In genomic region chr2:69781321-69782248, GRCh38 we compare ENCODE assay signal across 1 cellular context.
TF ChIP-seq lines count a peak whose summit lies in the region.

No MANE protein-coding gene starts in this region.

TF ChIP-seq in HepG2, 621 proteins besides CTCF, POLR2A, EP300 and RAD21 (continued from another document and continues in another):
- TF ChIP-seq ARID4A (CRISPR knock-in tag; IDR thresholded peaks at IDR 0.05; ENCODE audit: borderline replicate concordance) (peak; percentile 83; the same call in 1 of the 2 replicates), ZNF224 (CRISPR knock-in tag; IDR thresholded peaks at IDR 0.05) (no peak), WIZ (CRISPR knock-in tag; IDR thresholded peaks at IDR 0.05) (no peak), ZNF766 (CRISPR knock-in tag; IDR thresholded peaks at IDR 0.05; ENCODE audit: borderline replicate concordance) (no peak), PITX1 (CRISPR knock-in tag; IDR thresholded peaks at IDR 0.05) (peak; percentile 97), ZNF230 (CRISPR knock-in tag; IDR thresholded peaks at IDR 0.05) (no peak), YY1 (IDR thresholded peaks at IDR 0.05; ENCODE audit: insufficient read depth, insufficient replicate concordance, low read depth, low read length) (peak; percentile 15), U2AF1 (optimal IDR thresholded peaks at IDR 0.05; ENCODE audit: low read depth, low read length) (no peak), CBX1 (IDR thresholded peaks at IDR 0.05; ENCODE audit: low read depth) (peak; percentile 60), PRPF4 (IDR thresholded peaks at IDR 0.05; ENCODE audit: low read depth, low read length, poor library complexity, severe bottlenecking) (no peak), ZNF782 (CRISPR knock-in tag; IDR thresholded peaks at IDR 0.05; ENCODE audit: borderline replicate concordance) (no peak), AGO2 (optimal IDR thresholded peaks at IDR 0.05; ENCODE audit: low read depth, low read length) (no peak), ZNF512B (CRISPR knock-in tag; IDR thresholded peaks at IDR 0.05; ENCODE audit: borderline replicate concordance) (peak; percentile 94; the same call in 1 of the 2 replicates), ZNF672 (CRISPR knock-in tag; IDR thresholded peaks at IDR 0.05) (no peak), CENPBD1 (CRISPR knock-in tag; IDR thresholded peaks at IDR 0.05; ENCODE audit: borderline replicate concordance, low read depth) (no peak), ZNF367 (CRISPR knock-in tag; IDR thresholded peaks at IDR 0.05; ENCODE audit: borderline replicate concordance) (no peak), TCF7L2 (IDR thresholded peaks at IDR 0.05; ENCODE audit: low read depth, low read length) (peak; percentile 26; the same call in 1 of the 2 replicates), MYPOP (CRISPR knock-in tag; IDR thresholded peaks at IDR 0.05) (peak; percentile 82; the same call in 1 of the 2 replicates), RORA (CRISPR knock-in tag; IDR thresholded peaks at IDR 0.05) (no peak), ZFP36L1 (CRISPR knock-in tag; IDR thresholded peaks at IDR 0.05) (peak; percentile 11; the same call in 1 of the 2 replicates), TOPORS (CRISPR knock-in tag; IDR thresholded peaks at IDR 0.05) (peak; percentile 69), ZNF180 (CRISPR knock-in tag; IDR thresholded peaks at IDR 0.05; ENCODE audit: borderline replicate concordance, low read depth) (no peak), HOXA9 (CRISPR knock-in tag; IDR thresholded peaks at IDR 0.05; ENCODE audit: borderline replicate concordance) (no peak), RFXAP (CRISPR knock-in tag; IDR thresholded peaks at IDR 0.05; ENCODE audit: borderline replicate concordance) (peak; percentile 71; the same call in 1 of the 2 replicates), ZNF660 (CRISPR knock-in tag; IDR thresholded peaks at IDR 0.05; ENCODE audit: borderline replicate concordance, low read depth) (no peak), ZNF629 (CRISPR knock-in tag; conservative IDR thresholded peaks at IDR 0.05) (peak; percentile 58; the same call in 1 of the 2 replicates), ZNF530 (CRISPR knock-in tag; IDR thresholded peaks at IDR 0.05; ENCODE audit: low read depth) (no peak), SRSF9 (IDR thresholded peaks at IDR 0.05; ENCODE audit: borderline replicate concordance, insufficient read depth, low read depth, low read length, poor library complexity, severe bottlenecking) (no peak), PHF8 (CRISPR knock-in tag; IDR thresholded peaks at IDR 0.05) (peak; percentile 46; the same call in 1 of the 2 replicates), MZF1 (CRISPR knock-in tag; IDR thresholded peaks at IDR 0.05; ENCODE audit: borderline replicate concordance) (0 out of 2 replicates have a peak, but pooled peaks have one; percentile 43), ASH2L (IDR thresholded peaks at IDR 0.05; ENCODE audit: insufficient read length, low read depth, low read length) (peak; percentile 84), PLSCR1 (CRISPR knock-in tag; IDR thresholded peaks at IDR 0.05; ENCODE audit: borderline replicate concordance) (no peak), ZKSCAN5 (CRISPR knock-in tag; IDR thresholded peaks at IDR 0.05) (no peak), ZNF34 (CRISPR knock-in tag; IDR thresholded peaks at IDR 0.05; ENCODE audit: borderline replicate concordance) (no peak), ZNF138 (CRISPR knock-in tag; IDR thresholded peaks at IDR 0.05; ENCODE audit: low read depth) (no peak), ZNF33B (CRISPR knock-in tag; IDR thresholded peaks at IDR 0.05) (no peak; the same call in 1 of the 2 replicates), GLMP (CRISPR knock-in tag; IDR thresholded peaks at IDR 0.05; ENCODE audit: borderline replicate concordance) (no peak), TAF15 (IDR thresholded peaks at IDR 0.05; ENCODE audit: low read depth, low read length, poor library complexity, severe bottlenecking) (no peak), MXD3 (CRISPR knock-in tag; IDR thresholded peaks at IDR 0.05) (no peak), HOXA3 (CRISPR knock-in tag; IDR thresholded peaks at IDR 0.05) (peak; percentile 92), ZNF772 (CRISPR knock-in tag; IDR thresholded peaks at IDR 0.05) (peak; percentile 81; the same call in 1 of the 2 replicates), EEA1 (CRISPR knock-in tag; IDR thresholded peaks at IDR 0.05; ENCODE audit: borderline replicate concordance) (no peak), NFE2L1 (CRISPR knock-in tag; IDR thresholded peaks at IDR 0.05; ENCODE audit: borderline replicate concordance) (no peak), ZNF326 (CRISPR knock-in tag; IDR thresholded peaks at IDR 0.05; ENCODE audit: borderline replicate concordance) (no peak), ZMAT5 (CRISPR knock-in tag; IDR thresholded peaks at IDR 0.05; ENCODE audit: borderline replicate concordance, low read depth) (no peak), ZNF577 (CRISPR knock-in tag; IDR thresholded peaks at IDR 0.05; ENCODE audit: borderline replicate concordance, low read depth) (no peak), MEIS1 (CRISPR knock-in tag; IDR thresholded peaks at IDR 0.05; ENCODE audit: borderline replicate concordance) (peak; percentile 25; the same call in 1 of the 2 replicates), TCF7 (IDR thresholded peaks at IDR 0.05; ENCODE audit: low read depth) (peak; percentile 97), ZFP62 (CRISPR knock-in tag; IDR thresholded peaks at IDR 0.05) (no peak), SAFB2 (CRISPR knock-in tag; IDR thresholded peaks at IDR 0.05; ENCODE audit: borderline replicate concordance, low read depth) (no peak), ZNF780A (CRISPR knock-in tag; IDR thresholded peaks at IDR 0.05) (no peak), GZF1 (CRISPR knock-in tag; IDR thresholded peaks at IDR 0.05) (peak; percentile 74; the same call in 1 of the 2 replicates), ZBTB14 (CRISPR knock-in tag; IDR thresholded peaks at IDR 0.05) (no peak), SMC3 (IDR thresholded peaks at IDR 0.05; ENCODE audit: low read length) (peak; percentile 40; the same call in 1 of the 2 replicates)
- TF ChIP-seq, protein P1, sequence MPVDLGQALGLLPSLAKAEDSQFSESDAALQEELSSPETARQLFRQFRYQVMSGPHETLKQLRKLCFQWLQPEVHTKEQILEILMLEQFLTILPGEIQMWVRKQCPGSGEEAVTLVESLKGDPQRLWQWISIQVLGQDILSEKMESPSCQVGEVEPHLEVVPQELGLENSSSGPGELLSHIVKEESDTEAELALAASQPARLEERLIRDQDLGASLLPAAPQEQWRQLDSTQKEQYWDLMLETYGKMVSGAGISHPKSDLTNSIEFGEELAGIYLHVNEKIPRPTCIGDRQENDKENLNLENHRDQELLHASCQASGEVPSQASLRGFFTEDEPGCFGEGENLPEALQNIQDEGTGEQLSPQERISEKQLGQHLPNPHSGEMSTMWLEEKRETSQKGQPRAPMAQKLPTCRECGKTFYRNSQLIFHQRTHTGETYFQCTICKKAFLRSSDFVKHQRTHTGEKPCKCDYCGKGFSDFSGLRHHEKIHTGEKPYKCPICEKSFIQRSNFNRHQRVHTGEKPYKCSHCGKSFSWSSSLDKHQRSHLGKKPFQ (CRISPR knock-in tag; IDR thresholded peaks at IDR 0.05; ENCODE audit: insufficient replicate concordance): no peak
- TF ChIP-seq, protein P2, sequence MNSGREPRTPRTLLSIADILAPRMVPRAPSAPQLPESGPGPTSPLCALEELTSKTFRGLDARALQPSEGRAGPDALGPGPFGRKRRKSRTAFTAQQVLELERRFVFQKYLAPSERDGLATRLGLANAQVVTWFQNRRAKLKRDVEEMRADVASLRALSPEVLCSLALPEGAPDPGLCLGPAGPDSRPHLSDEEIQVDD (CRISPR knock-in tag; IDR thresholded peaks at IDR 0.05; ENCODE audit: borderline replicate concordance): no peak
